In the genomic region with DNA sequence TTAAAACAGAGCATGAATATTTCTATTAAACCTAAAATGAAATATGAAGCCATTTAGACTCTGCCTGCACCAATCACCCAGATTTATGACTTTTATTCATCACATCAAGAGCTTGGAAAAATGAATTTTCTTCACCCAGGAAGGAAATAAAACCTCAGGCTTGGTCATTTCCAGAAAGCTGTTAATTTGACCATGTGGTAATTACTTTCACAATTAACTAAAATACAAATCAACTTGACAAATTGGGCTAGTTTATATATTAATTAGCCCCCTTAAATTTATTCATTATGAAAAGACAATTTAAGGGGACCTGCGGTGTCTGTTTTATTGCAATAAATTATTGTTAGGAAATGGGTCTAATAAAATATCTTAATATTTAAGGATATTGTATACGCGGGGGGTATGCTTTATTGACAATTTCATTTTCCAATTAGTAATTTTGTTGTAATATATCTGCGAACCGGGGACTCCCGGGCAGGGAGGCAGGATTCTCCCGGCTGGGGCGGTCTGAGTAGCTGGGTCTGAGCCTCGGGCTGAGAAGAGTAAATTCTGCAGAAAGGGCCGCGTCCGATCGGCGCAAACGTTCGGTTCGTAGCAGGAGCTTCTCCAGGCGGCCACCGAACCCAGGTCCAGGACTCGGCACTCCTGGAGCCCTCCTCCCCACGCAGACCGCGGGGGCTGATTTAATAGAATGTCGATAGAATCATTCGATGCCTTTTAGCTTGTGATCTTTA, we compare ENCODE assay signal across 14 cellular contexts. TPM values are rescaled to one million over a fixed set of nuclear protein-coding genes. Genes with fewer than 3 reads are reported as not detected.
DNase-seq lines count a peak whose midpoint lies in the region; ATAC-seq and TF ChIP-seq lines count a peak whose summit lies in the region.
"Had no signal": no experiment of that assay in that cellular context is flagged by ENCODE, and none has a peak within 500 bp of the region (broad histone marks: within the 10 kb centered on the region; RNA-seq: fewer than 3 reads in every experiment).

No MANE protein-coding gene starts in this region.

- H3K9me3 ChIP-seq in Caco-2, result no peaks in the 10 kb centered on the region
- H3K9me3 ChIP-seq in hepatocyte (ENCODE audit: low read depth), result no peaks in the 10 kb centered on the region

- no TSS peak for BruUV-seq in Caco-2 (replicated peaks; lab: Mats Ljungman, UMichigan)

- peak overlapping the region; percentile 6; the same call in 1 of the 2 replicates for H3K4me3 ChIP-seq in Caco-2 (ENCODE audit: low read depth, low read length)
- H3K4me3 ChIP-seq in GM23338, result peak overlapping the region; percentile 49
- no peak overlapping the region for H3K4me3 ChIP-seq in hepatocyte

- H3K36me3 Mint-ChIP-seq in Caco-2 (ENCODE audit: insufficient read depth, unreplicated experiment) (peaks cover 5% of the 10 kb centered on the region), GM23338 (ENCODE audit: low read depth) (no peaks in the 10 kb centered on the region), nephron progenitor cell (ENCODE audit: low read depth) (no peaks in the 10 kb centered on the region)
- H3K36me3 Mint-ChIP-seq: CD8-positive, alpha-beta memory T cell had no signal

- H3K27ac ChIP-seq in GM23338 (ENCODE audit: low read depth) (no peak overlapping the region), hepatocyte (no peak overlapping the region)

- peaks cover 36% of the 10 kb centered on the region for H3F3A ChIP-seq in GM23338 (replicated peaks; ENCODE audit: low read depth)

- peaks cover 27% of the 10 kb centered on the region for H4K20me1 ChIP-seq in GM23338 (replicated peaks; ENCODE audit: insufficient read depth)
- no peaks in the 10 kb centered on the region for H4K20me1 ChIP-seq in hepatocyte (ENCODE audit: insufficient read depth, poor library complexity, severe bottlenecking)

- in situ Hi-C loops in G401 (cut with HindIII; ENCODE audit: low sequenced_read_pairs), result no loop called here

- H3K4me3 Mint-ChIP-seq in Caco-2 (ENCODE audit: unreplicated experiment) (no peak overlapping the region), GM23338 (peak overlapping the region; percentile 41; the same call in 1 of the 3 replicates), nephron progenitor cell (no peak overlapping the region)

- DNase-seq in Caco-2 (no peak), GM23338 (ENCODE audit: low spot score) (peak; percentile 42), hepatocyte (ENCODE audit: low spot score) (peak; percentile 3), posterior vena cava (ENCODE audit: low spot score) (peak; percentile 41), G401 (ENCODE audit: low spot score) (no peak), nephron progenitor cell (no peak), DMS53 (lab: John Stamatoyannopoulos, UW) (no peak)
- DNase-seq: CD8-positive, alpha-beta memory T cell; DMS 273 treated with DMSO at 0.1 percent for 48 hours; NCI-H1048; Right ventricle myocardium superior had no signal

- H3K4me2 ChIP-seq in GM23338 (peak overlapping the region; percentile 79; the same call in 1 of the 2 replicates), hepatocyte (no peak overlapping the region)

- intact Hi-C loops in Caco-2 (cut with micrococcal nuclease; ENCODE audit: unreplicated experiment) (no loop called here), posterior vena cava (cut with DNase I) (no loop called here)

- TF ChIP-seq CTCF in Caco-2 (IDR thresholded peaks at IDR 0.05; ENCODE audit: insufficient read depth in 1 of 2, low read depth in 1 of 2, low read length in 1 of 2, severe bottlenecking in 1 of 2, unreplicated experiment in 1 of 2) (no peak), GM23338 (conservative IDR thresholded peaks at IDR 0.05; ENCODE audit: low read depth in 2 of 2) (no peak), hepatocyte (IDR thresholded peaks at IDR 0.05; ENCODE audit: poor library complexity) (no peak), nephron progenitor cell (IDR thresholded peaks at IDR 0.05) (no peak)

- no peak overlapping the region for H2AFZ ChIP-seq in GM23338
- no peak overlapping the region for H2AFZ ChIP-seq in hepatocyte

- no peak for ATAC-seq in GM23338
- ATAC-seq: HCT116 had no signal

- H3K4me1 Mint-ChIP-seq in Caco-2 (ENCODE audit: low read depth, unreplicated experiment) (peaks cover 12% of the 10 kb centered on the region), GM23338 (peaks cover 43% of the 10 kb centered on the region), nephron progenitor cell (no peaks in the 10 kb centered on the region)

- H3K27me3 Mint-ChIP-seq in Caco-2 (ENCODE audit: insufficient read depth, unreplicated experiment) (no peaks in the 10 kb centered on the region), GM23338 (ENCODE audit: insufficient read depth, low read depth, poor library complexity) (peaks cover 98% of the 10 kb centered on the region), nephron progenitor cell (ENCODE audit: low read depth, poor library complexity) (peaks cover 97% of the 10 kb centered on the region)

- CTCF ChIA-PET in Caco-2 (lab: Charles Lee), result no interaction called here

- H3K9me2 ChIP-seq in GM23338 (ENCODE audit: insufficient read depth), result no peaks in the 10 kb centered on the region
- H3K9me2 ChIP-seq in hepatocyte (replicated peaks; ENCODE audit: insufficient read depth), result no peaks in the 10 kb centered on the region

- H3K4me1 ChIP-seq in Caco-2 (peaks cover 3% of the 10 kb centered on the region), GM23338 (ENCODE audit: insufficient read depth) (peaks cover 67% of the 10 kb centered on the region), hepatocyte (ENCODE audit: insufficient read depth) (peaks cover 13% of the 10 kb centered on the region)

- no peak overlapping the region for H3K27ac Mint-ChIP-seq in Caco-2 (ENCODE audit: unreplicated experiment)
- H3K27ac Mint-ChIP-seq in GM23338, result no peak overlapping the region
- no peak overlapping the region for H3K27ac Mint-ChIP-seq in nephron progenitor cell
- H3K27ac Mint-ChIP-seq: CD8-positive, alpha-beta memory T cell had no signal

- POLR2A ChIA-PET in Caco-2 (lab: Charles Lee), result no interaction called here

- H3K9me3 Mint-ChIP-seq in Caco-2 (ENCODE audit: unreplicated experiment), result no peaks in the 10 kb centered on the region
- H3K9me3 Mint-ChIP-seq in GM23338, result peaks cover 5% of the 10 kb centered on the region; the same call in 2 of the 3 replicates
- no peaks in the 10 kb centered on the region for H3K9me3 Mint-ChIP-seq in nephron progenitor cell

- no peaks in the 10 kb centered on the region for H3K27me3 ChIP-seq in Caco-2 (replicated peaks; ENCODE audit: control insufficient read depth, insufficient read depth, low read length)
- peaks cover 100% of the 10 kb centered on the region for H3K27me3 ChIP-seq in GM23338 (ENCODE audit: insufficient read depth)
- H3K27me3 ChIP-seq in hepatocyte, result peaks cover 100% of the 10 kb centered on the region

- H3K36me3 ChIP-seq in Caco-2 (ENCODE audit: control insufficient read depth, insufficient read depth, low read length), result no peaks in the 10 kb centered on the region
- H3K36me3 ChIP-seq in GM23338 (ENCODE audit: insufficient read depth), result no peaks in the 10 kb centered on the region
- no peaks in the 10 kb centered on the region for H3K36me3 ChIP-seq in hepatocyte (replicated peaks; ENCODE audit: insufficient read depth, low read depth)

- no peaks in the 10 kb centered on the region for H3K79me2 ChIP-seq in GM23338 (replicated peaks; ENCODE audit: insufficient read depth)
- H3K79me2 ChIP-seq in hepatocyte, result no peaks in the 10 kb centered on the region

- 15% methylated on average over 25 of the region's 25 CpGs for WGBS in hepatocyte (ENCODE audit: low lambda C conversion rate, missing lambda C conversion rate)

TF ChIP-seq in GM23338, 12 proteins besides CTCF, POLR2A, EP300 and RAD21 (continues in another document):
- no peak for TF ChIP-seq ZNF114 (CRISPR knock-in tag; IDR thresholded peaks at IDR 0.05)
- TF ChIP-seq EZH2phosphoT487 (IDR thresholded peaks at IDR 0.05; ENCODE audit: unreplicated experiment), result no peak
- TF ChIP-seq POLR2AphosphoS5 (IDR thresholded peaks at IDR 0.05; ENCODE audit: low read depth), result no peak

RNA-seq across cellular contexts. Expression of gene MNX1, which starts 9.4 kb away (rescaled TPM):
- total RNA-seq in Caco-2 (2022) (34.0 and 36.5 TPM in 2 replicates), hepatocyte (2.3 and 2.8 TPM in 2 replicates), posterior vena cava (not detected)
- 0.14 TPM in 1 of 2 replicates, not detected in the other for total RNA-seq in GM23338 (2014; rRNA removed; shearing (Covaris generic))
- polyA plus RNA-seq in GM23338 (2016; fragmentation: Nextera tagmentation; extraction: Ambion mirVana) (0.14 and 0.24 TPM in 2 replicates), hepatocyte (1.4 and 3.1 TPM in 2 replicates)
- 1.0 and 1.6 TPM in 2 replicates for total RNA-seq in G401 (2014; rRNA removed; shearing (Covaris generic))
- total RNA-seq: CD8-positive, alpha-beta memory T cell; Right ventricle myocardium superior had no signal
- polyA plus RNA-seq: AG04450; BJ; CD8-positive, alpha-beta memory T cell had no signal

Comparison
In these comparisons a context has a peak if more than half of its experiments do, and no peak if none do; other contexts are left out.
1. DNase-seq: peak in GM23338 (single experiment), hepatocyte (single experiment) and posterior vena cava (single experiment); none in Caco-2 (0 of 2), G401 (single experiment), nephron progenitor cell (single experiment) and DMS53 (single experiment).